ENCODE assay signal across 22 cellular contexts in the genomic region with DNA sequence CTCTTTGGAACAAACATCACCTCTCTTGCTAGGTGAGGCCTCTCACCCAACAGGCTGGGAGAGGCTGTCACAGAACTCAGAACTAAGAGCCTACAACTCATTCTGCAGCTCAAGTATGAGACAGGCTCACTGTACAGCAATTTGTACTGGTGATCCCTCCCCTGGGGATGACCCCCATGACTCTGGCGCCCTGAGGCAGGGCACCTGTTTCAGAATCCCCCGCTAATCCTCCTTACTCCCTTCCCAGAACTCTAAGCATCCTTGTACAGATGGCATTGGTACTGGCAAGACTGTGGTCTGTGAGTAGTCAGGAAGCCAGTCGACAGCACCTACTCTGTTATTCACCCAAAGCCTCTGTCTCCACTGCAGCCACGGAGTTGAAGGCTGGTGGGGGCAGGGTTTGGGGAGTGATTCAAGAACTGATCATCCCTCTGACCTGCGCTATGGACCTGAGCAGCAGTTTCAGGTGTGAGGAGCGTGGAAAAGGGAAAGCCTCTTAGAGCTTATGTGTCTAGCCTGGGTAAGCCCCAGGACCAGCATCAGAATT.
DNase-seq lines count a peak whose midpoint lies in the region; ATAC-seq and TF ChIP-seq lines count a peak whose summit lies in the region.
"Had no signal": no experiment of that assay in that cellular context is flagged by ENCODE, and none has a peak within 500 bp of the region (broad histone marks: within the 10 kb centered on the region; RNA-seq: fewer than 3 reads in every experiment).

No MANE protein-coding gene starts in this region.

- H3K4me1 ChIP-seq in endodermal cell (ENCODE audit: control insufficient read depth, insufficient read depth, low read length) = peaks cover 2% of the 10 kb centered on the region
- H3K4me1 ChIP-seq in effector memory CD4-positive, alpha-beta T cell (ENCODE audit: control insufficient read depth, insufficient read depth, low read length, poor library complexity, severe bottlenecking) = no peaks in the 10 kb centered on the region
- H3K4me1 ChIP-seq: esophagus squamous epithelium, right atrium auricular region, vagina had no signal

- H3K4me1 Mint-ChIP-seq in endodermal cell = peaks cover 36% of the 10 kb centered on the region
- H3K4me1 Mint-ChIP-seq in stimulated activated naive B cell treated with anti-CD40 and anti-IgM and Interleukin-4, amounts not matched to agents 10 μg/mL and 1 μg/mL and 100 μg/mL, for 72 hours = peaks cover 35 to 49% of the 10 kb centered on the region in 2 donors

- 77 to 95% methylated on average over 3 to 6 of the region's 6 CpGs for WGBS in endodermal cell (ENCODE audit: insufficient coverage in 1 of 2, insufficient read length in 1 of 2), 2 experiments

- no peaks in the 10 kb centered on the region for H3K36me3 ChIP-seq in endodermal cell (ENCODE audit: control insufficient read depth, insufficient read depth, low read length)
- no peaks in the 10 kb centered on the region for H3K36me3 ChIP-seq in effector memory CD4-positive, alpha-beta T cell (ENCODE audit: control insufficient read depth, insufficient read depth, low read length)
- H3K36me3 ChIP-seq: esophagus squamous epithelium, MG63, neutrophil, right atrium auricular region, vagina had no signal

- H3K27ac Mint-ChIP-seq in endodermal cell = no peak overlapping the region
- peak overlapping the region; percentile 76 for H3K27ac Mint-ChIP-seq in stimulated activated naive B cell treated with anti-CD40 and anti-IgM and Interleukin-4, amounts not matched to agents 10 μg/mL and 1 μg/mL and 100 μg/mL, for 72 hours
- H3K27ac Mint-ChIP-seq: activated naive CD4-positive, alpha-beta T cell treated with anti-CD3 and anti-CD28 coated beads, Interleukin-2, amount 50 U/mL, for 24 hours; CD8-positive, alpha-beta T cell had no signal

- H3K27ac ChIP-seq in endodermal cell (ENCODE audit: low read depth, low read length) = no peak overlapping the region
- H3K27ac ChIP-seq in effector memory CD4-positive, alpha-beta T cell (ENCODE audit: insufficient read depth, low read length, poor library complexity, severe bottlenecking) = no peak overlapping the region
- H3K27ac ChIP-seq: dorsolateral prefrontal cortex, esophagus squamous epithelium, neutrophil, right atrium auricular region, SK-N-MC, vagina had no signal

- H3K4me3 Mint-ChIP-seq in endodermal cell = no peak overlapping the region
- H3K4me3 Mint-ChIP-seq in stimulated activated naive B cell treated with anti-CD40 and anti-IgM and Interleukin-4, amounts not matched to agents 10 μg/mL and 1 μg/mL and 100 μg/mL, for 72 hours = no peak overlapping the region
- H3K4me3 Mint-ChIP-seq: activated naive CD4-positive, alpha-beta T cell treated with anti-CD3 and anti-CD28 coated beads, Interleukin-2, amount 50 U/mL, for 24 hours; CD8-positive, alpha-beta T cell had no signal

- no peaks in the 10 kb centered on the region for H3K27me3 Mint-ChIP-seq in endodermal cell (ENCODE audit: insufficient read depth)
- no peaks in the 10 kb centered on the region for H3K27me3 Mint-ChIP-seq in stimulated activated naive B cell treated with anti-CD40 and anti-IgM and Interleukin-4, amounts not matched to agents 10 μg/mL and 1 μg/mL and 100 μg/mL, for 72 hours
- H3K27me3 Mint-ChIP-seq: activated naive CD4-positive, alpha-beta T cell treated with anti-CD3 and anti-CD28 coated beads, Interleukin-2, amount 50 U/mL, for 24 hours had no signal

- TF ChIP-seq CTCF in endodermal cell (conservative IDR thresholded peaks at IDR 0.05) = no peak

- no peaks in the 10 kb centered on the region for H3K9me3 Mint-ChIP-seq in endodermal cell
- H3K9me3 Mint-ChIP-seq in stimulated activated naive B cell treated with anti-CD40 and anti-IgM and Interleukin-4, amounts not matched to agents 10 μg/mL and 1 μg/mL and 100 μg/mL, for 72 hours = no peaks in the 10 kb centered on the region
- H3K9me3 Mint-ChIP-seq: activated naive CD4-positive, alpha-beta T cell treated with anti-CD3 and anti-CD28 coated beads, Interleukin-2, amount 50 U/mL, for 24 hours; CD8-positive, alpha-beta T cell had no signal

- no peaks in the 10 kb centered on the region for H3K36me3 Mint-ChIP-seq in endodermal cell (ENCODE audit: low read depth)
- H3K36me3 Mint-ChIP-seq in stimulated activated naive B cell treated with anti-CD40 and anti-IgM and Interleukin-4, amounts not matched to agents 10 μg/mL and 1 μg/mL and 100 μg/mL, for 72 hours = no peaks in the 10 kb centered on the region

- DNase-seq in NCI-H2171 treated with DMSO at 0.1 percent for 48 hours (lab: John Stamatoyannopoulos, UW) (peak; percentile 58), NCI-H2171 (lab: John Stamatoyannopoulos, UW) (no peak), NCI-H82 treated with DMSO at 0.1 percent for 48 hours (lab: John Stamatoyannopoulos, UW; ENCODE audit: unreplicated experiment) (peak; percentile 82), endodermal cell (peak; percentile 40), hippocampal formation (lab: John Stamatoyannopoulos, UW) (no peak)
- DNase-seq in stimulated activated naive B cell treated with anti-CD40 and anti-IgM and Interleukin-4, amounts not matched to agents 10 μg/mL and 1 μg/mL and 100 μg/mL, for 72 hours = no peak
- no peak for DNase-seq in effector memory CD4-positive, alpha-beta T cell
- DNase-seq: activated CD4-positive, alpha-beta T cell treated with anti-CD3 and anti-CD28 coated beads, Interleukin-2, amount 50 U/mL, for 1 hour; activated T-cell treated with anti-CD3 and anti-CD28 coated beads, Interleukin-2, amount 50 U/mL, for 1 hour; CD8-positive, alpha-beta T cell; esophagus squamous epithelium; HCEC 1CT; head of caudate nucleus; kidney; MG63 had no signal

- H3K4me3 ChIP-seq in endodermal cell (ENCODE audit: low read length) = no peak overlapping the region
- H3K4me3 ChIP-seq in effector memory CD4-positive, alpha-beta T cell (ENCODE audit: insufficient read depth, low read depth, low read length, poor library complexity, severe bottlenecking) = no peak overlapping the region
- H3K4me3 ChIP-seq: dorsolateral prefrontal cortex, esophagus squamous epithelium, MG63, right atrium auricular region, SK-N-MC, vagina had no signal

- H3K9ac ChIP-seq in endodermal cell (ENCODE audit: extremely low read depth, low read length, poor library complexity, severe bottlenecking) = no peak overlapping the region

- ATAC-seq in stimulated activated naive B cell treated with anti-CD40 and anti-IgM and Interleukin-4, amounts not matched to agents 10 μg/mL and 1 μg/mL and 100 μg/mL, for 72 hours (replicated peaks) = peak in 1 of 2 donors; percentile 26
- ATAC-seq in GM19035 (IDR thresholded peaks at IDR 0.05; ENCODE audit: unreplicated experiment) = no peak
- ATAC-seq: CD8-positive, alpha-beta T cell had no signal

- H3K27me3 ChIP-seq in endodermal cell (ENCODE audit: control insufficient read depth, insufficient read depth, low read length, poor library complexity, severe bottlenecking) = no peaks in the 10 kb centered on the region
- no peaks in the 10 kb centered on the region for H3K27me3 ChIP-seq in effector memory CD4-positive, alpha-beta T cell (replicated peaks; ENCODE audit: control insufficient read depth, insufficient read depth, low read length, poor library complexity, severe bottlenecking)
- H3K27me3 ChIP-seq: dorsolateral prefrontal cortex, esophagus squamous epithelium, MG63, neutrophil, right atrium auricular region, vagina had no signal

- H3K9me3 ChIP-seq in endodermal cell (ENCODE audit: control insufficient read depth, low read length) = no peaks in the 10 kb centered on the region
- H3K9me3 ChIP-seq in effector memory CD4-positive, alpha-beta T cell (ENCODE audit: control insufficient read depth, low read length) = no peaks in the 10 kb centered on the region
- H3K9me3 ChIP-seq: esophagus squamous epithelium, MG63, neutrophil, right atrium auricular region, vagina had no signal

Comparison
In these comparisons a context has a peak if more than half of its experiments do, and no peak if none do; other contexts are left out.
1. DNase-seq: peak in NCI-H2171 treated with DMSO at 0.1 percent for 48 hours (single experiment), NCI-H82 treated with DMSO at 0.1 percent for 48 hours (single experiment) and endodermal cell (single experiment); none in NCI-H2171 (single experiment), stimulated activated naive B cell treated with anti-CD40 and anti-IgM and Interleukin-4, amounts not matched to agents 10 μg/mL and 1 μg/mL and 100 μg/mL, for 72 hours (single experiment), hippocampal formation (0 of 2) and effector memory CD4-positive, alpha-beta T cell (0 of 3).